Comparison of ENCODE assay signal across 25 cellular contexts in genomic region chrX:111687305-111687704, GRCh38.
"Had no signal": no experiment of that assay in that cellular context is flagged by ENCODE, and none has a peak within 500 bp of the region (broad histone marks: within the 10 kb centered on the region; RNA-seq: fewer than 3 reads in every experiment).

No MANE protein-coding gene starts in this region.

- H3K9me3 Mint-ChIP-seq: activated CD4-positive, alpha-beta memory T cell treated with anti-CD3 and anti-CD28 coated beads, Interleukin-2, amount 10 ng/mL, durations not matched to agents 7 days and 5 days; activated CD4-positive, alpha-beta T cell treated with anti-CD3 and anti-CD28 coated beads, Interleukin-2, amount 10 ng/mL, durations not matched to agents 24 days and 14 days; central memory CD8-positive, alpha-beta T cell; mesothelial cell of epicardium; natural killer cell treated with Interleukin-12 subunit alpha and Interleukin-12 subunit beta and Interleukin-15 and Interleukin-18, amount 100 ng/mL, for 72 hours; stimulated activated naive B cell treated with anti-CD40 and anti-IgM and Interleukin-4, amounts not matched to agents 10 μg/mL and 1 μg/mL and 100 μg/mL, for 72 hours had no signal

- H3K4me3 Mint-ChIP-seq: activated CD4-positive, alpha-beta memory T cell treated with anti-CD3 and anti-CD28 coated beads, Interleukin-2, amount 10 ng/mL, durations not matched to agents 7 days and 5 days; activated CD4-positive, alpha-beta T cell treated with anti-CD3 and anti-CD28 coated beads, Interleukin-2, amount 10 ng/mL, durations not matched to agents 24 days and 14 days; activated naive CD8-positive, alpha-beta T cell; central memory CD8-positive, alpha-beta T cell; mesothelial cell of epicardium; natural killer cell treated with Interleukin-12 subunit alpha and Interleukin-12 subunit beta and Interleukin-15 and Interleukin-18, amount 100 ng/mL, for 72 hours; stimulated activated naive B cell treated with anti-CD40 and anti-IgM and Interleukin-4, amounts not matched to agents 10 μg/mL and 1 μg/mL and 100 μg/mL, for 72 hours had no signal

- H3K36me3 ChIP-seq: breast epithelium, ovary, prostate gland had no signal

- DNase-seq: activated CD4-positive, alpha-beta memory T cell treated with anti-CD3 and anti-CD28 coated beads, Interleukin-2, amount 10 ng/mL, durations not matched to agents 7 days and 5 days; activated CD4-positive, alpha-beta T cell treated with anti-CD3 and anti-CD28 coated beads, Interleukin-2, amount 10 ng/mL, durations not matched to agents 24 days and 14 days; activated CD4-positive, CD25-positive, alpha-beta regulatory T cell; activated gamma-delta T cell treated with Interleukin-2 at 50 U/mL for 16 hours; activated T-cell treated with anti-CD3 and anti-CD28 coated beads, Interleukin-2, amount 50 U/mL, for 1 hour; adrenal gland; effector memory CD4-positive, alpha-beta T cell; gastrocnemius medialis; head of caudate nucleus; hypothalamus; left ventricle myocardium superior; mammary epithelial cell; ovary; stimulated activated CD4-positive, alpha-beta T cell treated with anti-CD3 and anti-CD28 coated beads, Interleukin-2, amount 100 ng/mL, for 48 hours; stimulated activated CD8-positive, alpha-beta memory T cell treated with anti-CD3 and anti-CD28 coated beads, Interleukin-4, amount 100 ng/mL, for 48 hours; stimulated activated naive B cell treated with anti-CD40 and anti-IgM and Interleukin-4, amounts not matched to agents 10 μg/mL and 1 μg/mL and 100 μg/mL, for 72 hours; transverse colon had no signal

- H3K9me3 ChIP-seq: adrenal gland, breast epithelium, esophagus muscularis mucosa, gastrocnemius medialis, neutrophil, ovary, prostate gland, transverse colon had no signal

- H3K27ac Mint-ChIP-seq: activated CD4-positive, alpha-beta memory T cell treated with anti-CD3 and anti-CD28 coated beads, Interleukin-2, amount 10 ng/mL, durations not matched to agents 7 days and 5 days; activated CD4-positive, alpha-beta T cell treated with anti-CD3 and anti-CD28 coated beads, Interleukin-2, amount 10 ng/mL, durations not matched to agents 24 days and 14 days; activated naive CD8-positive, alpha-beta T cell; mesothelial cell of epicardium; natural killer cell treated with Interleukin-12 subunit alpha and Interleukin-12 subunit beta and Interleukin-15 and Interleukin-18, amount 100 ng/mL, for 72 hours; stimulated activated naive B cell treated with anti-CD40 and anti-IgM and Interleukin-4, amounts not matched to agents 10 μg/mL and 1 μg/mL and 100 μg/mL, for 72 hours had no signal

- H3K4me1 ChIP-seq: breast epithelium, gastrocnemius medialis, prostate gland had no signal

- H3K4me3 ChIP-seq: adrenal gland, breast epithelium, esophagus muscularis mucosa, gastrocnemius medialis, ovary, prostate gland, transverse colon had no signal

- H3K27me3 ChIP-seq: adrenal gland, breast epithelium, esophagus muscularis mucosa, gastrocnemius medialis, neutrophil, ovary, transverse colon had no signal

- H3K27me3 Mint-ChIP-seq: activated CD4-positive, alpha-beta memory T cell treated with anti-CD3 and anti-CD28 coated beads, Interleukin-2, amount 10 ng/mL, durations not matched to agents 7 days and 5 days; activated CD4-positive, alpha-beta T cell treated with anti-CD3 and anti-CD28 coated beads, Interleukin-2, amount 10 ng/mL, durations not matched to agents 24 days and 14 days; activated naive CD8-positive, alpha-beta T cell; central memory CD8-positive, alpha-beta T cell; stimulated activated naive B cell treated with anti-CD40 and anti-IgM and Interleukin-4, amounts not matched to agents 10 μg/mL and 1 μg/mL and 100 μg/mL, for 72 hours had no signal

- H3K27ac ChIP-seq: adrenal gland, breast epithelium, esophagus muscularis mucosa, gastrocnemius medialis, neutrophil, ovary, prostate gland, transverse colon had no signal

- ATAC-seq: gastrocnemius medialis; left ventricle myocardium superior; natural killer cell treated with Interleukin-12 subunit alpha and Interleukin-12 subunit beta and Interleukin-15 and Interleukin-18, amount 100 ng/mL, for 72 hours; stimulated activated naive B cell treated with anti-CD40 and anti-IgM and Interleukin-4, amounts not matched to agents 10 μg/mL and 1 μg/mL and 100 μg/mL, for 72 hours had no signal
